2 cellular contexts compared by ENCODE assay signal in genomic region chr1:11860586-11860985, GRCh38.
TF ChIP-seq lines count a peak whose summit lies in the region.

No MANE protein-coding gene starts in this region.

TF ChIP-seq in HEK293, 187 proteins besides CTCF, POLR2A, EP300 and RAD21 (continued from another document):
- TF ChIP-seq ZNF513 (tag by site-specific recombination; IDR thresholded peaks at IDR 0.05), result no peak
TF ChIP-seq in HEK293: peak in this region for 1.

TF ChIP-seq in neural cell, 6 proteins besides CTCF, POLR2A, EP300 and RAD21 (continued from another document):
- TF ChIP-seq MXI1 (conservative IDR thresholded peaks at IDR 0.05; ENCODE audit: poor library complexity, severe bottlenecking), result no peak
